In genomic region chr3:116020495-116020894, GRCh38 we compare ENCODE assay signal across 11 cellular contexts.
DNase-seq lines count a peak whose midpoint lies in the region; ATAC-seq, FAIRE-seq and TF ChIP-seq lines count a peak whose summit lies in the region.
"Had no signal": no experiment of that assay in that cellular context is flagged by ENCODE, and none has a peak within 500 bp of the region (broad histone marks: within the 10 kb centered on the region; RNA-seq: fewer than 3 reads in every experiment).

No MANE protein-coding gene starts in this region.

- H3K4me1 ChIP-seq in K562 (replicated peaks in 1 of 2; ENCODE audit: control insufficient read depth in 2 of 2, insufficient read depth in 2 of 2, low read length in 2 of 2): peaks cover 0 to 5% of the 10 kb centered on the region in 2 experiments; a peak in 2 of 5 replicates

- no peaks in the 10 kb centered on the region for H3K4me1 Mint-ChIP-seq in activated T-helper 1 cell treated with anti-CD3 and anti-CD28 coated beads, Interleukin-12 subunit alpha, Interleukin-12 subunit beta, Interleukin-2, Interleukin-4 antibody, amounts not matched to agents 30 ng/mL and 10 ng/mL and 1 ng/mL, durations not matched to agents 14 hours and 24 hours and 36 hours (ENCODE audit: low read depth)

- no peaks in the 10 kb centered on the region for H4K20me1 ChIP-seq in K562 (replicated peaks; ENCODE audit: control insufficient read depth, insufficient read depth, low read length)

- no TSS peak for BruUV-seq in K562 (replicated peaks; lab: Mats Ljungman, UMichigan)

- peak; percentile 89 for ATAC-seq in GM21360 (IDR thresholded peaks at IDR 0.05; ENCODE audit: unreplicated experiment)
- peak; percentile 85 for ATAC-seq in HG03280 (IDR thresholded peaks at IDR 0.05; ENCODE audit: unreplicated experiment)
- ATAC-seq in K562: no peak; the same call in 2 of the 3 replicates
- ATAC-seq: natural killer cell treated with Interleukin-12 subunit alpha and Interleukin-12 subunit beta and Interleukin-15 and Interleukin-18, amount 100 ng/mL, for 72 hours had no signal

- WGBS in K562 (ENCODE audit: insufficient coverage, low coverage, missing lambda C conversion rate): 56% methylated on average over 4 of the region's 4 CpGs

- H3K27me3 Mint-ChIP-seq in activated T-helper 1 cell treated with anti-CD3 and anti-CD28 coated beads, Interleukin-12 subunit alpha, Interleukin-12 subunit beta, Interleukin-2, Interleukin-4 antibody, amounts not matched to agents 30 ng/mL and 10 ng/mL and 1 ng/mL, durations not matched to agents 14 hours and 24 hours and 36 hours (ENCODE audit: insufficient read depth): no peaks in the 10 kb centered on the region
- H3K27me3 Mint-ChIP-seq: natural killer cell treated with Interleukin-12 subunit alpha and Interleukin-12 subunit beta and Interleukin-15 and Interleukin-18, amount 100 ng/mL, for 72 hours had no signal

- no peak overlapping the region for H3K4me3 ChIP-seq in K562

- no peaks in the 10 kb centered on the region for H3K36me3 ChIP-seq in K562 (ENCODE audit: control insufficient read depth, insufficient read depth, low read length)

- no peak for TF ChIP-seq CTCF in K562 (IDR thresholded peaks at IDR 0.05 in 2 of 3, conservative IDR thresholded peaks at IDR 0.05 in 1 of 3; ENCODE audit: insufficient read depth in 2 of 3, low read depth in 1 of 3, low read length in 3 of 3)

- H3K36me3 Mint-ChIP-seq in activated T-helper 1 cell treated with anti-CD3 and anti-CD28 coated beads, Interleukin-12 subunit alpha, Interleukin-12 subunit beta, Interleukin-2, Interleukin-4 antibody, amounts not matched to agents 30 ng/mL and 10 ng/mL and 1 ng/mL, durations not matched to agents 14 hours and 24 hours and 36 hours (ENCODE audit: low read depth): no peaks in the 10 kb centered on the region
- H3K36me3 Mint-ChIP-seq: natural killer cell treated with Interleukin-12 subunit alpha and Interleukin-12 subunit beta and Interleukin-15 and Interleukin-18, amount 100 ng/mL, for 72 hours had no signal

- no peak for TF ChIP-seq POLR2A in K562 (conservative IDR thresholded peaks at IDR 0.05)

- DNase-seq in GM04504 (ENCODE audit: low read depth) (peak; percentile 42), K562 (ENCODE audit: extremely low read depth in 1 of 4, low spot score in 3 of 4) (no peak), Ammon's horn (ENCODE audit: low spot score) (no peak), RCC 7860 (ENCODE audit: low spot score) (no peak), activated T-cell treated with anti-CD3 and anti-CD28 coated beads for 4 hours (no peak)
- no peak for DNase-seq in activated T-helper 1 cell treated with anti-CD3 and anti-CD28 coated beads, Interleukin-12 subunit alpha, Interleukin-12 subunit beta, Interleukin-2, Interleukin-4 antibody, amounts not matched to agents 30 ng/mL and 10 ng/mL and 1 ng/mL, durations not matched to agents 14 hours and 24 hours and 36 hours (ENCODE audit: low spot score)
- DNase-seq: NCI-H2029 treated with DMSO at 0.1 percent for 48 hours had no signal

- no peak overlapping the region for H3K4me3 Mint-ChIP-seq in activated T-helper 1 cell treated with anti-CD3 and anti-CD28 coated beads, Interleukin-12 subunit alpha, Interleukin-12 subunit beta, Interleukin-2, Interleukin-4 antibody, amounts not matched to agents 30 ng/mL and 10 ng/mL and 1 ng/mL, durations not matched to agents 14 hours and 24 hours and 36 hours
- H3K4me3 Mint-ChIP-seq: natural killer cell treated with Interleukin-12 subunit alpha and Interleukin-12 subunit beta and Interleukin-15 and Interleukin-18, amount 100 ng/mL, for 72 hours had no signal

- peak overlapping the region; percentile 80 for H2AFZ ChIP-seq in K562 (ENCODE audit: low read depth, low read length)

- TF ChIP-seq RAD21 in K562 (CRISPR knock-in tag; conservative IDR thresholded peaks at IDR 0.05 in 1 of 2, IDR thresholded peaks at IDR 0.05 in 1 of 2): no peak

- H3K27ac ChIP-seq in K562 (ENCODE audit: extremely low read depth, low read depth, low read length): no peak overlapping the region
- H3K27ac ChIP-seq: C4-2B had no signal

- FAIRE-seq in K562 (lab: Jason Lieb, UNC) (peak; percentile 40), RCC 7860 (lab: Jason Lieb, UNC) (no peak)

- CTCF ChIA-PET in K562 (lab: Yijun Ruan, JAX; ENCODE audit: low intra/inter-chr PET ratio): no interaction called here

- no peaks in the 10 kb centered on the region for H3K9me1 ChIP-seq in K562 (ENCODE audit: control insufficient read depth, insufficient read depth, low read length)

- no peak for TF ChIP-seq EP300 in K562 (IDR thresholded peaks at IDR 0.05; ENCODE audit: low read length)

- no peaks in the 10 kb centered on the region for H3K9me3 ChIP-seq in K562 (replicated peaks; ENCODE audit: control insufficient read depth, insufficient read depth, low read depth, low read length)

- no peaks in the 10 kb centered on the region for H3K27me3 ChIP-seq in K562 (ENCODE audit: control insufficient read depth in 2 of 2, insufficient read depth in 2 of 2, low read length in 2 of 2)

- no peaks in the 10 kb centered on the region for H3K79me2 ChIP-seq in K562 (ENCODE audit: control insufficient read depth, insufficient read depth, low read length)

- in situ Hi-C loops in K562 (cut with MboI): no loop called here

- intact Hi-C loops in K562 (cut with micrococcal nuclease): no loop called here
- intact Hi-C loops in activated T-helper 1 cell treated with anti-CD3 and anti-CD28 coated beads, Interleukin-12 subunit alpha, Interleukin-12 subunit beta, Interleukin-2, Interleukin-4 antibody, amounts not matched to agents 30 ng/mL and 10 ng/mL and 1 ng/mL, durations not matched to agents 14 hours and 24 hours and 36 hours (cut with micrococcal nuclease): no loop called here

- no peak overlapping the region for H3K9ac ChIP-seq in K562 (ENCODE audit: insufficient read depth in 1 of 2, low read depth in 2 of 2, low read length in 2 of 2)

- no peaks in the 10 kb centered on the region for H3K9me3 Mint-ChIP-seq in activated T-helper 1 cell treated with anti-CD3 and anti-CD28 coated beads, Interleukin-12 subunit alpha, Interleukin-12 subunit beta, Interleukin-2, Interleukin-4 antibody, amounts not matched to agents 30 ng/mL and 10 ng/mL and 1 ng/mL, durations not matched to agents 14 hours and 24 hours and 36 hours

- POLR2A ChIA-PET in K562 (lab: Yijun Ruan, JAX): no interaction called here

- H3K4me2 ChIP-seq in K562 (ENCODE audit: insufficient read depth, low read length): no peak overlapping the region

- H3K27ac Mint-ChIP-seq in activated T-helper 1 cell treated with anti-CD3 and anti-CD28 coated beads, Interleukin-12 subunit alpha, Interleukin-12 subunit beta, Interleukin-2, Interleukin-4 antibody, amounts not matched to agents 30 ng/mL and 10 ng/mL and 1 ng/mL, durations not matched to agents 14 hours and 24 hours and 36 hours: no peak overlapping the region
- H3K27ac Mint-ChIP-seq: natural killer cell treated with Interleukin-12 subunit alpha and Interleukin-12 subunit beta and Interleukin-15 and Interleukin-18, amount 100 ng/mL, for 72 hours had no signal

TF ChIP-seq in K562, 482 proteins besides CTCF, POLR2A, EP300 and RAD21:
- TF ChIP-seq ZNF143 (CRISPR knock-in tag; IDR thresholded peaks at IDR 0.05) (no peak), HCFC1 (IDR thresholded peaks at IDR 0.05; ENCODE audit: low read depth, low read length) (no peak), RCOR1 (IDR thresholded peaks at IDR 0.05; ENCODE audit: borderline replicate concordance in 1 of 2, low read depth in 2 of 2, low read length in 2 of 2) (no peak), TEAD4 (IDR thresholded peaks at IDR 0.05; ENCODE audit: low read length) (no peak), TEAD4 (CRISPR knock-in tag; IDR thresholded peaks at IDR 0.05; ENCODE audit: borderline replicate concordance) (no peak), SREBF1 (IDR thresholded peaks at IDR 0.05; ENCODE audit: borderline replicate concordance, low read depth, low read length) (no peak), ZNF232 (CRISPR knock-in tag; IDR thresholded peaks at IDR 0.05) (no peak), ZNF592 (IDR thresholded peaks at IDR 0.05) (no peak), EHMT2 (IDR thresholded peaks at IDR 0.05) (no peak), PPARD (CRISPR knock-in tag; IDR thresholded peaks at IDR 0.05) (no peak)
TF ChIP-seq in K562: peak in this region for 0.
